Comparison of ENCODE assay signal across 8 cellular contexts in genomic region chr1:61077676-61078521, GRCh38. TPM values are rescaled to one million over a fixed set of nuclear protein-coding genes. Genes with fewer than 3 reads are reported as not detected.
A peak's percentile ranks its signal among the peaks of the same experiment; 100 is the strongest.
DNase-seq lines count a peak whose midpoint lies in the region; ATAC-seq and TF ChIP-seq lines count a peak whose summit lies in the region.

No MANE protein-coding gene starts in this region.

- H3K27me3 ChIP-seq in foreskin keratinocyte: no peaks in the 10 kb centered on the region
- peaks cover 67% of the 10 kb centered on the region for H3K27me3 ChIP-seq in neural cell (ENCODE audit: insufficient read depth, low read depth, low read length)

- no peak overlapping the region for H2AFZ ChIP-seq in neural cell (ENCODE audit: low read depth, low read length)

- H3K36me3 ChIP-seq in neural cell (ENCODE audit: insufficient read depth, low read length): no peaks in the 10 kb centered on the region

- peaks cover 17% of the 10 kb centered on the region for H3K27me3 Mint-ChIP-seq in stimulated activated naive CD8-positive, alpha-beta T cell treated with anti-CD3 and anti-CD28 coated beads, Interleukin-15, amount 100 ng/mL, for 72 hours

- no peaks in the 10 kb centered on the region for H3K9me2 ChIP-seq in neural cell (ENCODE audit: insufficient read depth, low read length)

- no peak for TF ChIP-seq EP300 in neural cell (conservative IDR thresholded peaks at IDR 0.05; ENCODE audit: poor library complexity, severe bottlenecking)

- peaks cover 31% of the 10 kb centered on the region for H3K4me1 ChIP-seq in foreskin keratinocyte

- ATAC-seq in foreskin keratinocyte: peak; percentile 65
- ATAC-seq in stimulated activated naive CD8-positive, alpha-beta T cell treated with anti-CD3 and anti-CD28 coated beads, Interleukin-15, amount 100 ng/mL, for 72 hours: peak; percentile 70

- no peaks in the 10 kb centered on the region for H3K9me3 Mint-ChIP-seq in stimulated activated naive CD8-positive, alpha-beta T cell treated with anti-CD3 and anti-CD28 coated beads, Interleukin-15, amount 100 ng/mL, for 72 hours

- peaks cover 5% of the 10 kb centered on the region for H3F3A ChIP-seq in neural cell (ENCODE audit: insufficient read depth, low read length, poor library complexity, severe bottlenecking)

- peak overlapping the region; percentile 20 for H3K9ac ChIP-seq in neural cell (ENCODE audit: low read length)

- peak overlapping the region; percentile 95 for H3K4me3 Mint-ChIP-seq in stimulated activated naive CD8-positive, alpha-beta T cell treated with anti-CD3 and anti-CD28 coated beads, Interleukin-15, amount 100 ng/mL, for 72 hours

- TF ChIP-seq RAD21 in neural cell (conservative IDR thresholded peaks at IDR 0.05): no peak

- peak overlapping the region; percentile 90 to 96 for H3K27ac Mint-ChIP-seq in stimulated activated naive CD8-positive, alpha-beta T cell treated with anti-CD3 and anti-CD28 coated beads, Interleukin-15, amount 100 ng/mL, for 72 hours

- peak overlapping the region; percentile 89 for H3K4me2 ChIP-seq in neural cell (ENCODE audit: low read length)

- H3K9me3 ChIP-seq in neural cell (ENCODE audit: low read length): no peaks in the 10 kb centered on the region

- H3K27ac ChIP-seq in foreskin keratinocyte: peak overlapping the region; percentile 72
- no peak overlapping the region for H3K27ac ChIP-seq in neural cell (ENCODE audit: low read length)

- no peaks in the 10 kb centered on the region for H3K79me2 ChIP-seq in neural cell (replicated peaks; ENCODE audit: insufficient read depth, low read length)

- TF ChIP-seq CTCF in foreskin keratinocyte (conservative IDR thresholded peaks at IDR 0.05): no peak
- no peak for TF ChIP-seq CTCF in neural cell (IDR thresholded peaks at IDR 0.05; ENCODE audit: poor library complexity, severe bottlenecking)

- H4K20me1 ChIP-seq in neural cell (ENCODE audit: insufficient read depth): no peaks in the 10 kb centered on the region

- H3K4me3 ChIP-seq in neural cell (ENCODE audit: low read length): peak overlapping the region; percentile 69

- H3K4me1 Mint-ChIP-seq in stimulated activated naive CD8-positive, alpha-beta T cell treated with anti-CD3 and anti-CD28 coated beads, Interleukin-15, amount 100 ng/mL, for 72 hours: peaks cover 54% of the 10 kb centered on the region

- DNase-seq in DMS 273 (lab: John Stamatoyannopoulos, UW; ENCODE audit: unreplicated experiment): peak; percentile 100
- DNase-seq in H4 (ENCODE audit: low spot score): peak; percentile 99
- peak; percentile 100 for DNase-seq in M059J (ENCODE audit: low read depth)
- DNase-seq in SHP77 (lab: John Stamatoyannopoulos, UW): peak; percentile 99
- DNase-seq in activated naive CD4-positive, alpha-beta T cell (lab: John Stamatoyannopoulos, UW): peak; percentile 14 to 81 (median 55)
- peak; percentile 99 to 100 for DNase-seq in foreskin keratinocyte
- DNase-seq in stimulated activated naive CD8-positive, alpha-beta T cell treated with anti-CD3 and anti-CD28 coated beads, Interleukin-15, amount 100 ng/mL, for 72 hours: peak; percentile 89 to 93

TF ChIP-seq in neural cell, 6 proteins besides CTCF, POLR2A, EP300 and RAD21:
- no peak for TF ChIP-seq MXI1 (conservative IDR thresholded peaks at IDR 0.05; ENCODE audit: poor library complexity, severe bottlenecking)
- no peak for TF ChIP-seq EZH2 (IDR thresholded peaks at IDR 0.05; ENCODE audit: borderline replicate concordance, insufficient read depth, low read length, poor library complexity, severe bottlenecking)
- TF ChIP-seq SMC3 (conservative IDR thresholded peaks at IDR 0.05; ENCODE audit: poor library complexity): no peak
- TF ChIP-seq TAF1 (IDR thresholded peaks at IDR 0.05; ENCODE audit: low read depth): no peak
- no peak for TF ChIP-seq POLR2AphosphoS5 (IDR thresholded peaks at IDR 0.05)
- no peak for TF ChIP-seq REST (IDR thresholded peaks at IDR 0.05; ENCODE audit: borderline replicate concordance)

RNA-seq across cellular contexts. Expression of gene NFIA, which starts 4.5 kb away (rescaled TPM):
- 3.9 and 7.4 TPM in 2 replicates for total RNA-seq in H4 (2014; rRNA removed; shearing (Covaris generic))
- total RNA-seq in M059J (2014; rRNA removed; shearing (Covaris generic)): 0.17 and 1.2 TPM in 2 replicates
- total RNA-seq in foreskin keratinocyte: 15.1 and 16.8 TPM in 2 replicates
- polyA plus RNA-seq in foreskin keratinocyte: 3.2 and 4.0 TPM in 2 replicates
- 0.47 TPM in 1 of 2 replicates, not detected in the other for polyA plus RNA-seq in neural cell
- 0.24 and 1.4 TPM in 2 replicates for polyA minus RNA-seq in neural cell
